ENCODE assay signal across 1 cellular context in genomic region chrX:139932077-139932900, GRCh38.
TF ChIP-seq lines count a peak whose summit lies in the region.

No MANE protein-coding gene starts in this region.

TF ChIP-seq in HepG2, 621 proteins besides CTCF, POLR2A, EP300 and RAD21 (continued from another document):
- TF ChIP-seq, protein P1, sequence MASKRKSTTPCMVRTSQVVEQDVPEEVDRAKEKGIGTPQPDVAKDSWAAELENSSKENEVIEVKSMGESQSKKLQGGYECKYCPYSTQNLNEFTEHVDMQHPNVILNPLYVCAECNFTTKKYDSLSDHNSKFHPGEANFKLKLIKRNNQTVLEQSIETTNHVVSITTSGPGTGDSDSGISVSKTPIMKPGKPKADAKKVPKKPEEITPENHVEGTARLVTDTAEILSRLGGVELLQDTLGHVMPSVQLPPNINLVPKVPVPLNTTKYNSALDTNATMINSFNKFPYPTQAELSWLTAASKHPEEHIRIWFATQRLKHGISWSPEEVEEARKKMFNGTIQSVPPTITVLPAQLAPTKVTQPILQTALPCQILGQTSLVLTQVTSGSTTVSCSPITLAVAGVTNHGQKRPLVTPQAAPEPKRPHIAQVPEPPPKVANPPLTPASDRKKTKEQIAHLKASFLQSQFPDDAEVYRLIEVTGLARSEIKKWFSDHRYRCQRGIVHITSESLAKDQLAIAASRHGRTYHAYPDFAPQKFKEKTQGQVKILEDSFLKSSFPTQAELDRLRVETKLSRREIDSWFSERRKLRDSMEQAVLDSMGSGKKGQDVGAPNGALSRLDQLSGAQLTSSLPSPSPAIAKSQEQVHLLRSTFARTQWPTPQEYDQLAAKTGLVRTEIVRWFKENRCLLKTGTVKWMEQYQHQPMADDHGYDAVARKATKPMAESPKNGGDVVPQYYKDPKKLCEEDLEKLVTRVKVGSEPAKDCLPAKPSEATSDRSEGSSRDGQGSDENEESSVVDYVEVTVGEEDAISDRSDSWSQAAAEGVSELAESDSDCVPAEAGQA (IDR thresholded peaks at IDR 0.05; ENCODE audit: low read depth), result no peak
- TF ChIP-seq, protein P1 (CRISPR knock-in tag; IDR thresholded peaks at IDR 0.05; ENCODE audit: borderline replicate concordance), result no peak
- TF ChIP-seq GABPB1 (CRISPR knock-in tag; IDR thresholded peaks at IDR 0.05), result peak; percentile 54; the same call in 1 of the 2 replicates
- TF ChIP-seq, protein P2, sequence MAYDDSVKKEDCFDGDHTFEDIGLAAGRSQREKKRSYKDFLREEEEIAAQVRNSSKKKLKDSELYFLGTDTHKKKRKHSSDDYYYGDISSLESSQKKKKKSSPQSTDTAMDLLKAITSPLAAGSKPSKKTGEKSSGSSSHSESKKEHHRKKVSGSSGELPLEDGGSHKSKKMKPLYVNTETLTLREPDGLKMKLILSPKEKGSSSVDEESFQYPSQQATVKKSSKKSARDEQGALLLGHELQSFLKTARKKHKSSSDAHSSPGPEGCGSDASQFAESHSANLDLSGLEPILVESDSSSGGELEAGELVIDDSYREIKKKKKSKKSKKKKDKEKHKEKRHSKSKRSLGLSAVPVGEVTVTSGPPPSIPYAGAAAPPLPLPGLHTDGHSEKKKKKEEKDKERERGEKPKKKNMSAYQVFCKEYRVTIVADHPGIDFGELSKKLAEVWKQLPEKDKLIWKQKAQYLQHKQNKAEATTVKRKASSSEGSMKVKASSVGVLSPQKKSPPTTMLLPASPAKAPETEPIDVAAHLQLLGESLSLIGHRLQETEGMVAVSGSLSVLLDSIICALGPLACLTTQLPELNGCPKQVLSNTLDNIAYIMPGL (CRISPR knock-in tag; IDR thresholded peaks at IDR 0.05; ENCODE audit: borderline replicate concordance in 1 of 2, low read depth in 1 of 2), result peak in 1 of 2 experiments; percentile 41; a peak in 1 of 4 replicates
- TF ChIP-seq CREM (IDR thresholded peaks at IDR 0.05), result no peak
- no peak for TF ChIP-seq CREM (CRISPR knock-in tag; IDR thresholded peaks at IDR 0.05)
- TF ChIP-seq ZNF841 (CRISPR knock-in tag; IDR thresholded peaks at IDR 0.05; ENCODE audit: borderline replicate concordance), result no peak
- no peak for TF ChIP-seq HOXD1 (CRISPR knock-in tag; IDR thresholded peaks at IDR 0.05)
- TF ChIP-seq, protein P3, sequence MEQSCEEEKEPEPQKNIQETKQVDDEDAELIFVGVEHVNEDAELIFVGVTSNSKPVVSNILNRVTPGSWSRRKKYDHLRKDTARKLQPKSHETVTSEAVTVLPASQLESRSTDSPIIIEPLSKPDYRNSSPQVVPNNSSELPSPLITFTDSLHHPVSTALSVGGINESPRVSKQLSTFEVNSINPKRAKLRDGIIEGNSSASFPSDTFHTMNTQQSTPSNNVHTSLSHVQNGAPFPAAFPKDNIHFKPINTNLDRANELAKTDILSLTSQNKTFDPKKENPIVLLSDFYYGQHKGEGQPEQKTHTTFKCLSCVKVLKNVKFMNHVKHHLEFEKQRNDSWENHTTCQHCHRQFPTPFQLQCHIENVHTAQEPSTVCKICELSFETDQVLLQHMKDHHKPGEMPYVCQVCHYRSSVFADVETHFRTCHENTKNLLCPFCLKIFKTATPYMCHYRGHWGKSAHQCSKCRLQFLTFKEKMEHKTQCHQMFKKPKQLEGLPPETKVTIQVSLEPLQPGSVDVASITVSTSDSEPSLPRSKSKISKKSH (CRISPR knock-in tag; IDR thresholded peaks at IDR 0.05; ENCODE audit: borderline replicate concordance), result no peak
- no peak for TF ChIP-seq ZNF44 (CRISPR knock-in tag; IDR thresholded peaks at IDR 0.05)
- no peak for TF ChIP-seq SMC3 (IDR thresholded peaks at IDR 0.05; ENCODE audit: low read length)
- TF ChIP-seq ZBTB7A (CRISPR knock-in tag; IDR thresholded peaks at IDR 0.05), result no peak
- TF ChIP-seq ZNF768 (CRISPR knock-in tag; IDR thresholded peaks at IDR 0.05), result no peak
- no peak for TF ChIP-seq FOXK1 (CRISPR knock-in tag; IDR thresholded peaks at IDR 0.05; ENCODE audit: borderline replicate concordance, low read depth)
- TF ChIP-seq ZSCAN9 (CRISPR knock-in tag; IDR thresholded peaks at IDR 0.05; ENCODE audit: borderline replicate concordance), result no peak
- TF ChIP-seq ZNF629 (CRISPR knock-in tag; conservative IDR thresholded peaks at IDR 0.05), result no peak
- TF ChIP-seq GFI1 (CRISPR knock-in tag; IDR thresholded peaks at IDR 0.05; ENCODE audit: borderline replicate concordance), result no peak
- no peak for TF ChIP-seq NPAS2 (CRISPR knock-in tag; IDR thresholded peaks at IDR 0.05; ENCODE audit: borderline replicate concordance)
- TF ChIP-seq UBTF (CRISPR knock-in tag; IDR thresholded peaks at IDR 0.05), result peak; percentile 68; the same call in 1 of the 2 replicates
- TF ChIP-seq, protein P4, sequence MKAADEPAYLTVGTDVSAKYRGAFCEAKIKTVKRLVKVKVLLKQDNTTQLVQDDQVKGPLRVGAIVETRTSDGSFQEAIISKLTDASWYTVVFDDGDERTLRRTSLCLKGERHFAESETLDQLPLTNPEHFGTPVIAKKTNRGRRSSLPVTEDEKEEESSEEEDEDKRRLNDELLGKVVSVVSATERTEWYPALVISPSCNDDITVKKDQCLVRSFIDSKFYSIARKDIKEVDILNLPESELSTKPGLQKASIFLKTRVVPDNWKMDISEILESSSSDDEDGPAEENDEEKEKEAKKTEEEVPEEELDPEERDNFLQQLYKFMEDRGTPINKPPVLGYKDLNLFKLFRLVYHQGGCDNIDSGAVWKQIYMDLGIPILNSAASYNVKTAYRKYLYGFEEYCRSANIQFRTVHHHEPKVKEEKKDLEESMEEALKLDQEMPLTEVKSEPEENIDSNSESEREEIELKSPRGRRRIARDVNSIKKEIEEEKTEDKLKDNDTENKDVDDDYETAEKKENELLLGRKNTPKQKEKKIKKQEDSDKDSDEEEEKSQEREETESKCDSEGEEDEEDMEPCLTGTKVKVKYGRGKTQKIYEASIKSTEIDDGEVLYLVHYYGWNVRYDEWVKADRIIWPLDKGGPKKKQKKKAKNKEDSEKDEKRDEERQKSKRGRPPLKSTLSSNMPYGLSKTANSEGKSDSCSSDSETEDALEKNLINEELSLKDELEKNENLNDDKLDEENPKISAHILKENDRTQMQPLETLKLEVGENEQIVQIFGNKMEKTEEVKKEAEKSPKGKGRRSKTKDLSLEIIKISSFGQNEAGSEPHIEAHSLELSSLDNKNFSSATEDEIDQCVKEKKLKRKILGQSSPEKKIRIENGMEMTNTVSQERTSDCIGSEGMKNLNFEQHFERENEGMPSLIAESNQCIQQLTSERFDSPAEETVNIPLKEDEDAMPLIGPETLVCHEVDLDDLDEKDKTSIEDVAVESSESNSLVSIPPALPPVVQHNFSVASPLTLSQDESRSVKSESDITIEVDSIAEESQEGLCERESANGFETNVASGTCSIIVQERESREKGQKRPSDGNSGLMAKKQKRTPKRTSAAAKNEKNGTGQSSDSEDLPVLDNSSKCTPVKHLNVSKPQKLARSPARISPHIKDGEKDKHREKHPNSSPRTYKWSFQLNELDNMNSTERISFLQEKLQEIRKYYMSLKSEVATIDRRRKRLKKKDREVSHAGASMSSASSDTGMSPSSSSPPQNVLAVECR (CRISPR knock-in tag; IDR thresholded peaks at IDR 0.05; ENCODE audit: borderline replicate concordance), result 0 out of 2 replicates have a peak, but pooled peaks have one; percentile 47
- TF ChIP-seq ZNF121 (CRISPR knock-in tag; IDR thresholded peaks at IDR 0.05), result no peak
- TF ChIP-seq, protein P5, sequence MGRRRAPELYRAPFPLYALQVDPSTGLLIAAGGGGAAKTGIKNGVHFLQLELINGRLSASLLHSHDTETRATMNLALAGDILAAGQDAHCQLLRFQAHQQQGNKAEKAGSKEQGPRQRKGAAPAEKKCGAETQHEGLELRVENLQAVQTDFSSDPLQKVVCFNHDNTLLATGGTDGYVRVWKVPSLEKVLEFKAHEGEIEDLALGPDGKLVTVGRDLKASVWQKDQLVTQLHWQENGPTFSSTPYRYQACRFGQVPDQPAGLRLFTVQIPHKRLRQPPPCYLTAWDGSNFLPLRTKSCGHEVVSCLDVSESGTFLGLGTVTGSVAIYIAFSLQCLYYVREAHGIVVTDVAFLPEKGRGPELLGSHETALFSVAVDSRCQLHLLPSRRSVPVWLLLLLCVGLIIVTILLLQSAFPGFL (CRISPR knock-in tag; IDR thresholded peaks at IDR 0.05), result no peak
- 0 out of 2 replicates have a peak, but pooled peaks have one; percentile 38 for TF ChIP-seq HES4 (CRISPR knock-in tag; IDR thresholded peaks at IDR 0.05; ENCODE audit: borderline replicate concordance)
- TF ChIP-seq KMT2A (CRISPR knock-in tag; IDR thresholded peaks at IDR 0.05), result peak; percentile 18; the same call in 1 of the 2 replicates
